15 cellular contexts compared by ENCODE assay signal in the genomic region with DNA sequence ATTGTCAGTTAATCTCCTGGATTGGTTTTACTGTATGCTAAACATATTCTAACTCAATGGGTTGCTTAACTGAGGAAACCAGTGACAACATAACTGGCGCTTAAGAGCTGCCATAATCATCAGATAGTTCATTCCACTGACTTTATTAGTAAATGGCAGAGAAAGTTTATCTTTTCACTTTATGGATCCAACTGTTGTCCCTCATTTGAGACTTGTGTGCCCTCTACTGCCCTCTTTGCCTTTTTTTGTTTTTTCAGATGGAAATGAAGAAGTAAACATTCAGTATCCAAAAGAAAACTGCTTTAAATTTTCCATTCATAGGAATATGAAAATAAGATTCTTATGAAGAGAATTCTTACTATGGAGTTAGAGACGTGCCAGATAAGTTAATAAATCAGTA.
DNase-seq lines count a peak whose midpoint lies in the region; ATAC-seq and TF ChIP-seq lines count a peak whose summit lies in the region.
"Had no signal": no experiment of that assay in that cellular context is flagged by ENCODE, and none has a peak within 500 bp of the region (broad histone marks: within the 10 kb centered on the region; RNA-seq: fewer than 3 reads in every experiment).

No MANE protein-coding gene starts in this region.

- ATAC-seq in Panc1, result no peak

- no peak overlapping the region for H3K4me3 ChIP-seq in breast epithelium
- H3K4me3 ChIP-seq in LNCaP clone FGC (ENCODE audit: low read depth, low read length), result no peak overlapping the region
- no peak overlapping the region for H3K4me3 ChIP-seq in Panc1 (ENCODE audit: low read depth in 2 of 2, low read length in 2 of 2)
- no peak overlapping the region for H3K4me3 ChIP-seq in retinal pigment epithelial cell (ENCODE audit: low read length)

- no peak overlapping the region for H3K27ac ChIP-seq in breast epithelium
- H3K27ac ChIP-seq in Panc1 (ENCODE audit: low read length), result no peak overlapping the region

- no peaks in the 10 kb centered on the region for H3K27me3 Mint-ChIP-seq in MCF 10A (ENCODE audit: insufficient read depth, unreplicated experiment)

- BruUV-seq in MCF 10A (replicated peaks; lab: Mats Ljungman, UMichigan) (no TSS peak), Panc1 (replicated peaks; lab: Mats Ljungman, UMichigan) (no TSS peak)

- H3K4me3 Mint-ChIP-seq in MCF 10A (ENCODE audit: unreplicated experiment), result no peak overlapping the region
- H3K4me3 Mint-ChIP-seq: H9 had no signal

- H3K36me3 ChIP-seq in breast epithelium (no peaks in the 10 kb centered on the region), Panc1 (ENCODE audit: control insufficient read depth, insufficient read depth, low read length) (no peaks in the 10 kb centered on the region)

- peak overlapping the region; percentile 52 for H3K27ac Mint-ChIP-seq in MCF 10A (ENCODE audit: low read depth, unreplicated experiment)
- H3K27ac Mint-ChIP-seq: H9 had no signal

- H3K4me1 ChIP-seq in breast epithelium (no peaks in the 10 kb centered on the region), Panc1 (ENCODE audit: control insufficient read depth, insufficient read depth, low read length) (no peaks in the 10 kb centered on the region)
- H3K4me1 ChIP-seq: Caco-2 had no signal

- no peak for TF ChIP-seq CTCF in MCF 10A (IDR thresholded peaks at IDR 0.05; ENCODE audit: unreplicated experiment)
- no peak for TF ChIP-seq CTCF in breast epithelium (IDR thresholded peaks at IDR 0.05)
- TF ChIP-seq CTCF in LNCaP clone FGC (IDR thresholded peaks at IDR 0.05; ENCODE audit: control insufficient read depth, extremely low read depth, insufficient read depth), result 0 out of 2 replicates have a peak, but pooled peaks have one; percentile 16
- peak; percentile 6; the same call in 1 of the 2 replicates for TF ChIP-seq CTCF in Panc1 (IDR thresholded peaks at IDR 0.05)
- peak; percentile 3 for TF ChIP-seq CTCF in retinal pigment epithelial cell (conservative IDR thresholded peaks at IDR 0.05; ENCODE audit: low read depth, low read length)

- no peak for TF ChIP-seq POLR2A in breast epithelium (IDR thresholded peaks at IDR 0.05)

- H3K36me3 Mint-ChIP-seq in MCF 10A (ENCODE audit: insufficient read depth, unreplicated experiment), result no peaks in the 10 kb centered on the region

- in situ Hi-C loops in Panc1 (cut with HindIII; ENCODE audit: low pct_unique_long_range_greater_than_20kb, low sequenced_read_pairs), result no loop called here

- H3K9me3 Mint-ChIP-seq in MCF 10A (ENCODE audit: unreplicated experiment), result no peaks in the 10 kb centered on the region
- H3K9me3 Mint-ChIP-seq: H9 had no signal

- H3K9me3 ChIP-seq in breast epithelium, result no peaks in the 10 kb centered on the region
- H3K9me3 ChIP-seq in Panc1 (ENCODE audit: control insufficient read depth, insufficient read depth, low read depth, low read length), result no peaks in the 10 kb centered on the region
- H3K9me3 ChIP-seq: Caco-2 had no signal

- CTCF ChIA-PET in MCF 10A (lab: Yijun Ruan, JAX), result interaction anchor here (0.6 kb wide), 1 partner anchor 97 kb away, joined by 3 read pairs; no protein-coding TSS in a partner anchor
- CTCF ChIA-PET in Panc1 (lab: Charles Lee), result no interaction called here

- H3K27me3 ChIP-seq in breast epithelium, result no peaks in the 10 kb centered on the region
- no peaks in the 10 kb centered on the region for H3K27me3 ChIP-seq in Panc1 (ENCODE audit: control insufficient read depth, insufficient read depth, low read length)

- intact Hi-C loops in MCF 10A (cut with micrococcal nuclease) (loop anchor here (10.0 kb wide), 1 partner anchor 235 kb away; no protein-coding TSS in a partner anchor), breast epithelium (cut with DNase I; ENCODE audit: low total_unique reads) (no loop called here), Panc1 (cut with micrococcal nuclease; ENCODE audit: unreplicated experiment) (no loop called here)

- no peak for DNase-seq in MCF 10A (ENCODE audit: unreplicated experiment)
- no peak for DNase-seq in breast epithelium (ENCODE audit: low spot score in 2 of 2)
- DNase-seq in LNCaP clone FGC (ENCODE audit: low read depth), result no peak
- DNase-seq in Panc1 (ENCODE audit: low read depth, low spot score), result no peak
- no peak for DNase-seq in retinal pigment epithelial cell (ENCODE audit: low read depth)
- no peak for DNase-seq in NCI-H1105 treated with DMSO at 0.1 percent for 48 hours (lab: John Stamatoyannopoulos, UW)
- DNase-seq in DMS153 treated with DMSO at 0.1 percent for 48 hours (lab: John Stamatoyannopoulos, UW; ENCODE audit: unreplicated experiment), result no peak
- DNase-seq: DMS79, H9, NCI-H1930, NCI-H2171, NCI-H446 treated with DMSO at 0.1 percent for 48 hours, NCI-H774, SIG-M5 had no signal

- H3K4me1 Mint-ChIP-seq in MCF 10A (ENCODE audit: insufficient read depth, unreplicated experiment), result peaks cover 7% of the 10 kb centered on the region
- H3K4me1 Mint-ChIP-seq: H9 had no signal

- POLR2A ChIA-PET in MCF 10A (lab: Yijun Ruan, JAX), result interaction anchor here (0.7 to 1.4 kb wide), 2 partner anchors 11 to 40 kb away, joined by 3 read pairs; no protein-coding TSS in a partner anchor
- POLR2A ChIA-PET in Panc1 (lab: Charles Lee), result no interaction called here

Comparison
In these comparisons a context has a peak if more than half of its experiments do, and no peak if none do; other contexts are left out.
1. CTCF ChIP-seq: peak in LNCaP clone FGC (single experiment), Panc1 (single experiment) and retinal pigment epithelial cell (single experiment); none in MCF 10A (single experiment) and breast epithelium (0 of 3).